ENCODE assay signal across 20 cellular contexts in the genomic region with DNA sequence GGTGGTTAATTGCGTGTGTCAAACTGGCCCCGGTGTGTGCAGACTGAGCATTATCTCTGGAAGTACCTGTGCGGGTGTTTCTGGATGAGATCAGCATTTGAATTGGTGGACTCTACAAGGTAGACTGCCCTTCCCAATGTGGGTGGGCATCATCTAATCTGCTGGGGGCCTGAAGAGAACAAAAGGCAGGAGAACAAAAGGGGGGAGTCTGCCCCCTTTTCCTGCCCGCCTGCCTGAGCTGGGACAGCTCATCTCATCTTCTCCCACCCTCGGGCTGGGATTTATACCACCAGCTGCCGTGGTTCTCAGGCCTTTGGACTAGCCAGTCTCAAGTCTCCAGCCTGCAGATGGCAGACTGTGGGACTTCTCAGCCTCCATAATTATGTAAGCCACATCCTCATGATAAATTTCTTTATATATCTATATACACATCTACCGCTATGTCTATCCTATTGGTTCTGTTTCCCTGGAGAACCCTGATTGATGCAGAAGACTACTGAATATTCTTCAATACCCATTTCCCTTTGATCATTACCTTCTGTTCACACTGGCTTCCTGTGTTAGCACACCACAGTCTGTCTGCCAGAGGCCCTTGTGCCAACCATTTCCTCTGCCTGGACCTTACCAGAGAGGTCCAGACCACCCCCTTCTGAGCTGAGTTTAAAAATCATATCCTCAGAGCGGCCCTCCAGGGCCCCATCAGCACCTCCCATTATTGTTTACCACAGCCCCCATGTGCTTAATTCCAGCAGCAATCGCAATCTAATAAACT. TPM values are rescaled to one million over a fixed set of nuclear protein-coding genes. Genes with fewer than 3 reads are reported as not detected.
DNase-seq lines count a peak whose midpoint lies in the region; ATAC-seq and TF ChIP-seq lines count a peak whose summit lies in the region.
"Had no signal": no experiment of that assay in that cellular context is flagged by ENCODE, and none has a peak within 500 bp of the region (broad histone marks: within the 10 kb centered on the region; RNA-seq: fewer than 3 reads in every experiment).

No MANE protein-coding gene starts in this region.

- peaks cover 0 to 51% of the 10 kb centered on the region in 2 donors for H3K4me1 ChIP-seq in right atrium auricular region
- peaks cover 12% of the 10 kb centered on the region for H3K4me1 ChIP-seq in right cardiac atrium (ENCODE audit: control insufficient read depth, insufficient read depth, low read length)

- peak overlapping the region; percentile 11 for H3K4me3 Mint-ChIP-seq in endothelial cell (ENCODE audit: unreplicated experiment)
- H3K4me3 Mint-ChIP-seq: activated CD4-positive, alpha-beta T cell treated with anti-CD3 and anti-CD28 coated beads, Interleukin-2, amount 10 ng/mL, durations not matched to agents 24 days and 14 days; activated CD8-positive, alpha-beta memory T cell treated with anti-CD3 and anti-CD28 coated beads, Interleukin-2, amount 10 ng/mL, durations not matched to agents 7 days and 5 days; activated naive CD4-positive, alpha-beta T cell treated with anti-CD3 and anti-CD28 coated beads, Interleukin-2, amount 10 ng/mL, durations not matched to agents 7 days and 5 days; CD8-positive, alpha-beta T cell; stimulated activated effector memory CD8-positive, alpha-beta T cell treated with anti-CD3 and anti-CD28 coated beads, Interleukin-12 subunit alpha, Interleukin-12 subunit beta, amount 100 ng/mL, for 72 hours; T-helper 2 cell treated with Interferon-gamma antibody and Interleukin-4, amounts not matched to agents 5 μg/mL and 100 μg/mL, for 36 hours had no signal

- no peaks in the 10 kb centered on the region for H3K36me3 Mint-ChIP-seq in endothelial cell (ENCODE audit: low read depth, unreplicated experiment)
- H3K36me3 Mint-ChIP-seq: activated naive CD4-positive, alpha-beta T cell treated with anti-CD3 and anti-CD28 coated beads, Interleukin-2, amount 10 ng/mL, durations not matched to agents 7 days and 5 days; stimulated activated effector memory CD8-positive, alpha-beta T cell treated with anti-CD3 and anti-CD28 coated beads, Interleukin-12 subunit alpha, Interleukin-12 subunit beta, amount 100 ng/mL, for 72 hours had no signal

- ATAC-seq in right cardiac atrium, result no peak
- no peak for ATAC-seq in GM21786 (IDR thresholded peaks at IDR 0.05; ENCODE audit: unreplicated experiment)
- ATAC-seq: activated CD8-positive, alpha-beta memory T cell treated with anti-CD3 and anti-CD28 coated beads, Interleukin-2, amount 10 ng/mL, durations not matched to agents 7 days and 5 days; CD8-positive, alpha-beta T cell; stimulated activated effector memory CD8-positive, alpha-beta T cell treated with anti-CD3 and anti-CD28 coated beads, Interleukin-12 subunit alpha, Interleukin-12 subunit beta, amount 100 ng/mL, for 72 hours had no signal

- H3K27ac ChIP-seq in right atrium auricular region (peak overlapping the region; percentile 36 to 88), right cardiac atrium (ENCODE audit: low read length) (no peak overlapping the region)

- H3K9me3 ChIP-seq in right atrium auricular region (peaks cover 0 to 16% of the 10 kb centered on the region in 2 donors), right cardiac atrium (ENCODE audit: control insufficient read depth, low read length) (no peaks in the 10 kb centered on the region)

- WGBS in right cardiac atrium, result 92% methylated on average over 9 of the region's 9 CpGs

- no peaks in the 10 kb centered on the region for H3K36me3 ChIP-seq in right atrium auricular region

- intact Hi-C loops in right cardiac atrium (cut with DNase I), result no loop called here

- H3K27ac Mint-ChIP-seq in endothelial cell (ENCODE audit: unreplicated experiment), result no peak overlapping the region
- H3K27ac Mint-ChIP-seq: activated CD4-positive, alpha-beta T cell treated with anti-CD3 and anti-CD28 coated beads, Interleukin-2, amount 10 ng/mL, durations not matched to agents 24 days and 14 days; activated CD8-positive, alpha-beta memory T cell treated with anti-CD3 and anti-CD28 coated beads, Interleukin-2, amount 10 ng/mL, durations not matched to agents 7 days and 5 days; activated naive CD4-positive, alpha-beta T cell treated with anti-CD3 and anti-CD28 coated beads, Interleukin-2, amount 10 ng/mL, durations not matched to agents 7 days and 5 days; CD8-positive, alpha-beta T cell; stimulated activated effector memory CD8-positive, alpha-beta T cell treated with anti-CD3 and anti-CD28 coated beads, Interleukin-12 subunit alpha, Interleukin-12 subunit beta, amount 100 ng/mL, for 72 hours; T-helper 2 cell treated with Interferon-gamma antibody and Interleukin-4, amounts not matched to agents 5 μg/mL and 100 μg/mL, for 36 hours had no signal

- H3K4me3 ChIP-seq in right atrium auricular region (no peak overlapping the region), right cardiac atrium (ENCODE audit: low read length) (no peak overlapping the region)

- no peaks in the 10 kb centered on the region for H3K27me3 Mint-ChIP-seq in endothelial cell (ENCODE audit: unreplicated experiment)
- H3K27me3 Mint-ChIP-seq: activated CD4-positive, alpha-beta T cell treated with anti-CD3 and anti-CD28 coated beads, Interleukin-2, amount 10 ng/mL, durations not matched to agents 24 days and 14 days; activated CD8-positive, alpha-beta memory T cell treated with anti-CD3 and anti-CD28 coated beads, Interleukin-2, amount 10 ng/mL, durations not matched to agents 7 days and 5 days; activated naive CD4-positive, alpha-beta T cell treated with anti-CD3 and anti-CD28 coated beads, Interleukin-2, amount 10 ng/mL, durations not matched to agents 7 days and 5 days had no signal

- H3K4me1 Mint-ChIP-seq in endothelial cell (ENCODE audit: unreplicated experiment), result peaks cover 21% of the 10 kb centered on the region

- TF ChIP-seq CTCF in right atrium auricular region (IDR thresholded peaks at IDR 0.05) (no peak), endothelial cell (IDR thresholded peaks at IDR 0.05; ENCODE audit: unreplicated experiment) (no peak)

- DNase-seq in NCI-H1092 treated with DMSO at 0.1 percent for 48 hours (lab: John Stamatoyannopoulos, UW), result peak; percentile 43
- no peak for DNase-seq in NCI-H1092 (lab: John Stamatoyannopoulos, UW)
- no peak for DNase-seq in right atrium auricular region (ENCODE audit: low spot score)
- DNase-seq in right cardiac atrium, result no peak
- DNase-seq in endothelial cell (ENCODE audit: low spot score), result no peak
- DNase-seq in stimulated activated CD8-positive, alpha-beta memory T cell treated with anti-CD3 and anti-CD28 coated beads, Interleukin-4, amount 100 ng/mL, for 48 hours, result no peak
- no peak for DNase-seq in NCI-H526 (lab: John Stamatoyannopoulos, UW)
- DNase-seq: activated CD4-positive, alpha-beta T cell treated with anti-CD3 and anti-CD28 coated beads, Interleukin-2, amount 10 ng/mL, durations not matched to agents 24 days and 14 days; activated CD8-positive, alpha-beta memory T cell treated with anti-CD3 and anti-CD28 coated beads, Interleukin-2, amount 10 ng/mL, durations not matched to agents 7 days and 5 days; activated naive CD4-positive, alpha-beta T cell treated with anti-CD3 and anti-CD28 coated beads, Interleukin-2, amount 10 ng/mL, durations not matched to agents 7 days and 5 days; AML-193; caudate nucleus; CD8-positive, alpha-beta T cell; GOT3; NCI-H526 treated with DMSO at 0.1 percent for 48 hours; nucleus accumbens; substantia nigra had no signal

- no peaks in the 10 kb centered on the region for H3K9me3 Mint-ChIP-seq in endothelial cell (ENCODE audit: unreplicated experiment)

- H3K27me3 ChIP-seq in right atrium auricular region (no peaks in the 10 kb centered on the region), right cardiac atrium (ENCODE audit: control insufficient read depth, insufficient read depth) (no peaks in the 10 kb centered on the region)

RNA-seq across cellular contexts. Expression of a gene that starts 25.2 kb away (rescaled TPM):
- total RNA-seq in right atrium auricular region (10 to 100 TPM; 26.1 to 38.0 TPM), right cardiac atrium (10 to 100 TPM; 26.7 to 39.7 (median 30.7) TPM), endothelial cell (ENCODE audit: unreplicated experiment) (9.1 TPM)
- polyA plus RNA-seq in right cardiac atrium, result 32.4 TPM
